ENCODE assay signal across 14 cellular contexts in genomic region chr15:67189326-67190051, GRCh38.
DNase-seq lines count a peak whose midpoint lies in the region; ATAC-seq, FAIRE-seq and TF ChIP-seq lines count a peak whose summit lies in the region.
"Had no signal": no experiment of that assay in that cellular context is flagged by ENCODE, and none has a peak within 500 bp of the region (broad histone marks: within the 10 kb centered on the region; RNA-seq: fewer than 3 reads in every experiment).

No MANE protein-coding gene starts in this region.

- no peaks in the 10 kb centered on the region for H3K9me2 ChIP-seq in GM23248 (ENCODE audit: insufficient read depth)

- WGBS in GM23248 (ENCODE audit: low coverage in 1 of 2, low lambda C conversion rate in 2 of 2, missing lambda C conversion rate in 2 of 2), 2 experiments = 36 to 37% methylated on average over 26 of the region's 26 CpGs
- 57 to 76% methylated on average over 21 to 26 of the region's 26 CpGs for WGBS in lower leg skin, 2 donors

- H3F3A ChIP-seq in GM23248 (ENCODE audit: insufficient read depth) = peaks cover 89% of the 10 kb centered on the region

- H3K4me3 ChIP-seq in GM23248 (no peak overlapping the region), lower leg skin (ENCODE audit: low read depth, poor library complexity, severe bottlenecking) (no peak overlapping the region)

- H4K20me1 ChIP-seq in GM23248 (ENCODE audit: insufficient read depth) = no peaks in the 10 kb centered on the region

- H3K27me3 ChIP-seq in GM23248 (replicated peaks; ENCODE audit: insufficient read depth) = no peaks in the 10 kb centered on the region

- intact Hi-C loops in lower leg skin (cut with DNase I; ENCODE audit: low total_unique reads) = no loop called here

- no peak for TF ChIP-seq POLR2A in lower leg skin (IDR thresholded peaks at IDR 0.05)

- no peaks in the 10 kb centered on the region for H3K79me2 ChIP-seq in GM23248 (ENCODE audit: insufficient read depth)

- H3K27ac ChIP-seq in GM23248 (peak overlapping the region; percentile 93), temporal lobe (ENCODE audit: low read depth, low read length) (peak overlapping the region; percentile 52)

- no peak overlapping the region for H3K4me2 ChIP-seq in GM23248 (ENCODE audit: unreplicated experiment)

- no peak overlapping the region for H2AFZ ChIP-seq in GM23248

- peak overlapping the region; percentile 74 for H3K9ac ChIP-seq in GM23248

- no peak for ATAC-seq in HG02840 (IDR thresholded peaks at IDR 0.05; ENCODE audit: low FRiP score, unreplicated experiment)

- peaks cover 42% of the 10 kb centered on the region for H3K36me3 ChIP-seq in GM23248 (ENCODE audit: low read depth)

- TF ChIP-seq CTCF in lower leg skin (IDR thresholded peaks at IDR 0.05) (no peak), D721Med (IDR thresholded peaks at IDR 0.05; ENCODE audit: insufficient read depth, missing control alignments) (no peak)

- in situ Hi-C loops in GM23248 (cut with MboI) = no loop called here
- in situ Hi-C loops in KBM-7 (cut with MboI; ENCODE audit: low pct_unique_long_range_greater_than_20kb, low sequenced_read_pairs) = no loop called here

- DNase-seq in GM23248 (peak; percentile 63), cerebellum (ENCODE audit: low spot score) (peak; percentile 23), lower leg skin (ENCODE audit: low spot score in 2 of 2) (peak; percentile 70 to 93), D721Med (ENCODE audit: insufficient read length, low spot score) (no peak), KBM-7 (no peak), cerebellar cortex (ENCODE audit: low spot score) (no peak)
- DNase-seq: caudate nucleus, glutamatergic neuron, midbrain, T-helper 9 cell had no signal

- peaks cover 48% of the 10 kb centered on the region for H3K4me1 ChIP-seq in GM23248 (ENCODE audit: insufficient read depth)

- no peaks in the 10 kb centered on the region for H3K9me3 ChIP-seq in GM23248 (ENCODE audit: low read depth)

- FAIRE-seq in D721Med (lab: Jason Lieb, UNC) = no peak
- FAIRE-seq: GM18507, HTR-8/SVneo had no signal

Comparison
In these comparisons a context has a peak if more than half of its experiments do, and no peak if none do; other contexts are left out.
1. DNase-seq: peak in GM23248 (single experiment), cerebellum (single experiment) and lower leg skin (2 of 2); none in D721Med (single experiment), KBM-7 (single experiment) and cerebellar cortex (single experiment).